In the genomic region with DNA sequence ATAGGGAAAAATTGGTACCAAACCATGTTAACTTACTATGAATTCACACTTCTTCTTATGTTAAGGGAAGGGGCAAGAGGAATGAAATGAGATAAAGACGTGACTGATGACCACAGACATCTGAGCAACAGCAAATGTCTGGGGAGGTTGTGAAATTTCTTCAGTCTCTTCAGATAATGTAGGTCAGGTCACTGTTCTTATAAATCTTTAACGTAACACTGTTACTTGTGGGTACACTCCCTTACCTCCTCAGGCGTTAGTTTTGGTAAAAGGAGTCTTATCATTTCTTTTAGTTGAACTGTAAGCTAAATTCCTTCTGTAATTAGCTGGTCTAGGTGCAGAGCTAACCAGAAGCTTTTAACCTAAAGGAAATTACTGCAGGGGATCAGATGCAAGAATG, we compare ENCODE assay signal across 7 cellular contexts.
"Had no signal": no experiment of that assay in that cellular context is flagged by ENCODE, and none has a peak within 500 bp of the region (broad histone marks: within the 10 kb centered on the region; RNA-seq: fewer than 3 reads in every experiment).

No MANE protein-coding gene starts in this region.

- H3K27ac Mint-ChIP-seq: GM23338, H9, IgD-negative memory B cell had no signal

- H3K36me3 Mint-ChIP-seq: IgD-negative memory B cell had no signal

- H3K4me3 Mint-ChIP-seq: GM23338, H9, IgD-negative memory B cell had no signal

- DNase-seq: H9, HCEC 1CT, KBM-7 had no signal

- H3K9me3 Mint-ChIP-seq: GM23338 had no signal

- H3K4me2 ChIP-seq: GM23338 had no signal

- H3K27ac ChIP-seq: HL-60 had no signal

- H3K27me3 Mint-ChIP-seq: IgD-negative memory B cell had no signal

- H3K4me1 Mint-ChIP-seq: IgD-negative memory B cell had no signal

- H3K4me3 ChIP-seq: GM23338 had no signal

- ATAC-seq: GM23338, HepG2 had no signal
